Comparison of ENCODE assay signal across 8 cellular contexts in genomic region chr5:34959323-34959722, GRCh38. TPM values are rescaled to one million over a fixed set of nuclear protein-coding genes. Genes with fewer than 3 reads are reported as not detected.
DNase-seq lines count a peak whose midpoint lies in the region; ATAC-seq, FAIRE-seq and TF ChIP-seq lines count a peak whose summit lies in the region.

No MANE protein-coding gene starts in this region.

- no peaks in the 10 kb centered on the region for H3K27me3 ChIP-seq in endothelial cell of umbilical vein (ENCODE audit: control insufficient read depth in 2 of 2, insufficient read depth in 2 of 2, low read length in 2 of 2)
- no peaks in the 10 kb centered on the region for H3K27me3 ChIP-seq in right lobe of liver

- H3K4me2 ChIP-seq in endothelial cell of umbilical vein (ENCODE audit: insufficient read depth, low read length) = no peak overlapping the region

- WGBS in right lobe of liver (ENCODE audit: insufficient coverage, low coverage, low lambda C conversion rate, missing lambda C conversion rate) = 33% methylated on average over 1 of the region's 1 CpG

- H3K4me3 ChIP-seq in endothelial cell of umbilical vein (replicated peaks in 1 of 3; ENCODE audit: insufficient read depth in 1 of 3, low read depth in 1 of 3, low read length in 3 of 3) (no peak overlapping the region), right lobe of liver (no peak overlapping the region)

- H3K9ac ChIP-seq in endothelial cell of umbilical vein (replicated peaks; ENCODE audit: extremely low read depth, insufficient read depth, low read length) = no peak overlapping the region

- FAIRE-seq in endothelial cell of umbilical vein (lab: Jason Lieb, UNC) = peak; percentile 43

- no peaks in the 10 kb centered on the region for H4K20me1 ChIP-seq in endothelial cell of umbilical vein (replicated peaks; ENCODE audit: control insufficient read depth, extremely low read depth, insufficient read depth, low read length)

- TF ChIP-seq POLR2A in endothelial cell of umbilical vein (IDR thresholded peaks at IDR 0.05; ENCODE audit: low read depth, low read length) = no peak
- no peak for TF ChIP-seq POLR2A in right lobe of liver (IDR thresholded peaks at IDR 0.05)

- H3K9me1 ChIP-seq in endothelial cell of umbilical vein (replicated peaks; ENCODE audit: control insufficient read depth, extremely low read depth, insufficient read depth, low read length) = no peaks in the 10 kb centered on the region

- no TSS peak for BruUV-seq in endothelial cell of umbilical vein (replicated peaks; lab: Mats Ljungman, UMichigan)

- DNase-seq in GM10248 (ENCODE audit: extremely low spot score) = peak; percentile 59
- DNase-seq in endothelial cell of umbilical vein (ENCODE audit: low read depth, low spot score) = no peak
- DNase-seq in NCI-H1436 (lab: John Stamatoyannopoulos, UW) = no peak
- no peak for DNase-seq in G401 (ENCODE audit: low spot score)
- no peak for DNase-seq in HEK293T (ENCODE audit: extremely low spot score)
- no peak for DNase-seq in right lobe of liver

- ATAC-seq in GM19468 (IDR thresholded peaks at IDR 0.05; ENCODE audit: extremely low read depth, unreplicated experiment) = peak; percentile 79
- peak; percentile 97 for ATAC-seq in HG03442 (IDR thresholded peaks at IDR 0.05; ENCODE audit: unreplicated experiment)
- no peak for ATAC-seq in right lobe of liver

- TF ChIP-seq CTCF in GM10248 (IDR thresholded peaks at IDR 0.05; ENCODE audit: control extremely low read depth, extremely low read depth, low read depth, missing control alignments) (no peak), endothelial cell of umbilical vein (IDR thresholded peaks at IDR 0.05; ENCODE audit: extremely low read depth in 1 of 2, insufficient read depth in 1 of 2, low read depth in 1 of 2, low read length in 2 of 2) (no peak), right lobe of liver (IDR thresholded peaks at IDR 0.05) (no peak)

- H3K27ac ChIP-seq in endothelial cell of umbilical vein (ENCODE audit: insufficient read depth, low read depth, low read length) (no peak overlapping the region), right lobe of liver (no peak overlapping the region)

- in situ Hi-C loops in G401 (cut with HindIII; ENCODE audit: low sequenced_read_pairs) = no loop called here

- dilution Hi-C loops in endothelial cell of umbilical vein (cut with MboI; ENCODE audit: extremely low pct_ligation_motif_present, low sequenced_read_pairs) = no loop called here

- H3K36me3 ChIP-seq in endothelial cell of umbilical vein (ENCODE audit: control insufficient read depth in 2 of 2, extremely low read depth in 1 of 2, insufficient read depth in 2 of 2, low read length in 2 of 2) (no peaks in the 10 kb centered on the region), right lobe of liver (peaks cover 0 to 12% (median 0%) of the 10 kb centered on the region in 4 donors)

- H3K9me3 ChIP-seq in endothelial cell of umbilical vein (replicated peaks; ENCODE audit: control insufficient read depth, insufficient read depth, low read length) = no peaks in the 10 kb centered on the region
- no peaks in the 10 kb centered on the region for H3K9me3 ChIP-seq in right lobe of liver

- no peaks in the 10 kb centered on the region for H3K4me1 ChIP-seq in endothelial cell of umbilical vein (ENCODE audit: control insufficient read depth, extremely low read depth, insufficient read depth, low read length)
- peaks cover 0 to 12% (median 3%) of the 10 kb centered on the region in 4 donors for H3K4me1 ChIP-seq in right lobe of liver

- POLR2A ChIA-PET in GM10248 (lab: Yijun Ruan, JAX) = no interaction called here
- POLR2A ChIA-PET in endothelial cell of umbilical vein (lab: Charles Lee) = no interaction called here
- POLR2A ChIA-PET in HEK293T (lab: Yijun Ruan, JAX) = no interaction called here

- CTCF ChIA-PET in GM10248 (lab: Yijun Ruan, JAX) (interaction anchor here (1.2 to 3.5 kb wide), 8 partner anchors 9 to 48 kb away, joined by 3 to 28 read pairs (median 4); partner anchors contain the start of gene DNAJC21), endothelial cell of umbilical vein (lab: Charles Lee) (interaction anchor here (1.7 to 2.6 kb wide), 2 partner anchors 30 to 44 kb away, joined by 5 to 24 read pairs; partner anchors contain the start of gene DNAJC21), HEK293T (lab: Yijun Ruan, JAX) (interaction anchor here (0.8 kb wide), 1 partner anchor 15 kb away, joined by 3 read pairs; no protein-coding TSS in a partner anchor)

- no peaks in the 10 kb centered on the region for H3K79me2 ChIP-seq in endothelial cell of umbilical vein (ENCODE audit: control insufficient read depth, insufficient read depth, low read length)

- intact Hi-C loops in endothelial cell of umbilical vein (cut with micrococcal nuclease) = no loop called here
- intact Hi-C loops in right lobe of liver (cut with DNase I) = no loop called here

- no peak overlapping the region for H2AFZ ChIP-seq in endothelial cell of umbilical vein (ENCODE audit: low read depth, low read length)

TF ChIP-seq in endothelial cell of umbilical vein, 7 proteins besides CTCF, POLR2A, EP300 and RAD21:
- TF ChIP-seq POLR2AphosphoS5 (IDR thresholded peaks at IDR 0.05; ENCODE audit: insufficient read depth, low read depth, low read length) = no peak
- no peak for TF ChIP-seq MAX (IDR thresholded peaks at IDR 0.05; ENCODE audit: insufficient read depth, insufficient read length)
- TF ChIP-seq MYC (IDR thresholded peaks at IDR 0.05; ENCODE audit: low read depth, low read length) = no peak
- TF ChIP-seq FOS (IDR thresholded peaks at IDR 0.05; ENCODE audit: borderline replicate concordance, insufficient read depth, low read length) = no peak
- TF ChIP-seq GATA2 (IDR thresholded peaks at IDR 0.05; ENCODE audit: insufficient read depth, insufficient read length, low read depth, low read length) = no peak
- TF ChIP-seq EZH2 (IDR thresholded peaks at IDR 0.05; ENCODE audit: borderline replicate concordance, low read depth, low read length, severe bottlenecking) = no peak
- no peak for TF ChIP-seq JUN (IDR thresholded peaks at IDR 0.05; ENCODE audit: borderline replicate concordance, insufficient read depth, insufficient read length, low read depth)

TF ChIP-seq in HEK293T, 16 proteins besides CTCF, POLR2A, EP300 and RAD21:
- no peak for TF ChIP-seq FOXA1 (IDR thresholded peaks at IDR 0.05)
- no peak for TF ChIP-seq CTBP1 (IDR thresholded peaks at IDR 0.05; ENCODE audit: borderline replicate concordance)
- no peak for TF ChIP-seq HDGF (IDR thresholded peaks at IDR 0.05; ENCODE audit: borderline replicate concordance)
- no peak for TF ChIP-seq L3MBTL2 (conservative IDR thresholded peaks at IDR 0.05)
- TF ChIP-seq LEF1 (IDR thresholded peaks at IDR 0.05; ENCODE audit: borderline replicate concordance) = no peak

RNA-seq across cellular contexts. Expression of gene DNAJC21, which starts 30.0 kb away (rescaled TPM):
- total RNA-seq in endothelial cell of umbilical vein (39.4 and 49.2 TPM in 2 replicates), right lobe of liver (10 to 100 TPM; 13.3 to 23.9 (median 20.2) TPM)
- 3.1 and 5.3 TPM in 2 replicates for polyA plus RNA-seq in endothelial cell of umbilical vein
- polyA plus RNA-seq in endothelial cell of umbilical vein (2011; cell fraction: cytosol; rRNA removed) = 13.2 and 15.5 TPM in 2 replicates
- polyA plus RNA-seq in endothelial cell of umbilical vein (2011; cell fraction: nucleus; rRNA removed) = 10.8 and 18.8 TPM in 2 replicates
- 30.6 and 35.2 TPM in 2 replicates for polyA plus RNA-seq in endothelial cell of umbilical vein (2012)
- polyA minus RNA-seq in endothelial cell of umbilical vein = 8.2 and 9.4 TPM in 2 replicates
- 37.0 TPM for polyA minus RNA-seq in endothelial cell of umbilical vein (2011; cell fraction: cytosol; rRNA and poly(A)+ RNA removed)
- polyA minus RNA-seq in endothelial cell of umbilical vein (2011; cell fraction: nucleus; rRNA and poly(A)+ RNA removed) = 11.8 and 13.6 TPM in 2 replicates
- 10.1 and 16.3 TPM in 2 replicates for total RNA-seq in G401 (2014; rRNA removed; shearing (Covaris generic))

RNA-seq across cellular contexts. Expression of gene BRIX1, which starts 43.8 kb away (rescaled TPM):
- total RNA-seq in endothelial cell of umbilical vein (28.4 and 32.2 TPM in 2 replicates), right lobe of liver (1 to 10 TPM; 4.9 to 9.4 (median 8.1) TPM)
- 8.0 and 14.0 TPM in 2 replicates for polyA plus RNA-seq in endothelial cell of umbilical vein
- polyA plus RNA-seq in endothelial cell of umbilical vein (2011; cell fraction: cytosol; rRNA removed) = 17.2 and 19.1 TPM in 2 replicates
- 14.3 and 21.3 TPM in 2 replicates for polyA plus RNA-seq in endothelial cell of umbilical vein (2011; cell fraction: nucleus; rRNA removed)
- polyA plus RNA-seq in endothelial cell of umbilical vein (2012) = 16.9 and 30.0 TPM in 2 replicates
- polyA minus RNA-seq in endothelial cell of umbilical vein = 7.0 and 8.2 TPM in 2 replicates
- 52.4 TPM for polyA minus RNA-seq in endothelial cell of umbilical vein (2011; cell fraction: cytosol; rRNA and poly(A)+ RNA removed)
- polyA minus RNA-seq in endothelial cell of umbilical vein (2011; cell fraction: nucleus; rRNA and poly(A)+ RNA removed) = 10.1 and 15.8 TPM in 2 replicates
- total RNA-seq in G401 (2014; rRNA removed; shearing (Covaris generic)) = 64.2 and 66.5 TPM in 2 replicates

RNA-seq across cellular contexts. Expression of gene RAD1, which starts 44.0 kb away (rescaled TPM):
- total RNA-seq in endothelial cell of umbilical vein (22.2 and 25.0 TPM in 2 replicates), right lobe of liver (1 to 10 TPM; 4.7 to 9.0 (median 6.2) TPM)
- polyA plus RNA-seq in endothelial cell of umbilical vein = 10.7 and 11.7 TPM in 2 replicates
- polyA plus RNA-seq in endothelial cell of umbilical vein (2011; cell fraction: cytosol; rRNA removed) = 18.4 and 22.3 TPM in 2 replicates
- 19.6 and 20.6 TPM in 2 replicates for polyA plus RNA-seq in endothelial cell of umbilical vein (2011; cell fraction: nucleus; rRNA removed)
- 14.8 and 22.9 TPM in 2 replicates for polyA plus RNA-seq in endothelial cell of umbilical vein (2012)
- 29.1 and 31.6 TPM in 2 replicates for polyA minus RNA-seq in endothelial cell of umbilical vein
- 49.9 TPM for polyA minus RNA-seq in endothelial cell of umbilical vein (2011; cell fraction: cytosol; rRNA and poly(A)+ RNA removed)
- polyA minus RNA-seq in endothelial cell of umbilical vein (2011; cell fraction: nucleus; rRNA and poly(A)+ RNA removed) = 20.8 and 28.0 TPM in 2 replicates
- 35.3 and 38.9 TPM in 2 replicates for total RNA-seq in G401 (2014; rRNA removed; shearing (Covaris generic))

Comparison
In these comparisons a context has a peak if more than half of its experiments do, and no peak if none do; other contexts are left out.
1. ATAC-seq: peak in GM19468 (single experiment) and HG03442 (single experiment); none in right lobe of liver (0 of 4).